Comparison of ENCODE assay signal across 7 cellular contexts in the genomic region with DNA sequence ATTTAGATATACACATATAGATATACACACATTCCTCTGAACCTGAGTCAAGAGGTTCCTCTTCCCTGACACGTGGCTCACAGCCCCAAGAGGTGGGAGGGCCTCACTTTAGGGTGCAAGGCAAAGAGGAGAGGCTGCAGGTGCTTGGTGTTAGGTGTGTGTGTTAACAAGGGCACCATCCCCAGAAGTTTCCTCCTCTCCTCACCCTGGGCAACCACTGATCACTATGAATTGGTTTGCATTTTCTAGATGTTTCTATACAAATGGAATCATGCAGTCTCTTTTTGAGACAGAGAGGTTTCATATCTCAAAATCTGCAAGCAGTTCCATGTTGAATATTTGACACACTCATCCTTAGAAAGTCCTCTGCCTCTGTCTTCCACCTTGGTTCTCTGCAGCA.
"Had no signal": no experiment of that assay in that cellular context is flagged by ENCODE, and none has a peak within 500 bp of the region (broad histone marks: within the 10 kb centered on the region; RNA-seq: fewer than 3 reads in every experiment).

No MANE protein-coding gene starts in this region.

- H3K4me3 Mint-ChIP-seq: HFFc6 had no signal

- H3K27ac Mint-ChIP-seq: HFFc6 had no signal

- DNase-seq: GM23248, GOT3, H7, HFFc6, IMR-90 had no signal

- ATAC-seq: HCT116, K562 had no signal
